1 cellular context compared by ENCODE assay signal in the genomic region with DNA sequence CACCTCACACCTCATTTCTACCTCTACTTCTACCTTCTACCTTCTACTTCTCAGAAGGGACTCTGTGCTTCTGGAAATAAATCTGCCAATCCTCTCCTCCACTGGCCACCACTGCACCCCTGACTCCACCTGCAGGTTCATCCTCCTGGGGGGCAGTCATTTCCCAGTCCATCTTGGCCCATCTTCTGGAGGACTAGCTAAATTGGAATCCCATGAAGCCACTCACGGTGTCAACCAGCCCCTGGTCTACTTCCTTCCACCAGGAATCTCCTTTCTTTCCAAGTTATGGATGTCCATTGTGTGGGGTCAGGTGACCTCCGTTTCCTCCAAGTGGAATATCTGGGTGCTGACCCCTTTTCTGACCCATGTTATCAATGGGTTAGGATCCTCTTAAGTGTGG.
TF ChIP-seq lines count a peak whose summit lies in the region.

No MANE protein-coding gene starts in this region.

TF ChIP-seq in HCT116, 20 proteins besides CTCF, POLR2A, EP300 and RAD21 (continued from another document):
- no peak for TF ChIP-seq EZH2 (IDR thresholded peaks at IDR 0.05)
